17 cellular contexts compared by ENCODE assay signal in the genomic region with DNA sequence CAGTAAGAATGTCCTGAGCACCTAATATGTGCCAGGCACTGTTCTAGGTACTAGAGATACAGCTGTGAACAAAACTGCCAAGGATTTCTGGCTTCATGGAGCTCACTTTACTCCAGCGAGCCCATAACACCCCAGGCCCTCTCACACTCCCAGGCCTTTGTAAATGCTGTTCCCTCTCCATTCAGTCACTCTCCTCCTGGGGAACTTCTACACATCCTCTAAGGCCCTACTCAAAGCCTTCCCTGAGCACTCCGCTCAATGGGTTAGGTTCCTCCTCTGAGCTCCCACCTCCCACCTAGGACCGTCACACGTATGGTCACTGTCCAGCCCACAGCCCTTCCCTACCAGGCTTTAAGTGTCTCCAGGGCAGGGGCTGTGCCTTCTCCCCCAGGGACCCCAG. TPM values are rescaled to one million over a fixed set of nuclear protein-coding genes. Genes with fewer than 3 reads are reported as not detected.
A peak's percentile ranks its signal among the peaks of the same experiment; 100 is the strongest.
DNase-seq lines count a peak whose midpoint lies in the region; ATAC-seq and TF ChIP-seq lines count a peak whose summit lies in the region.
"Had no signal": no experiment of that assay in that cellular context is flagged by ENCODE, and none has a peak within 500 bp of the region (broad histone marks: within the 10 kb centered on the region; RNA-seq: fewer than 3 reads in every experiment).

No MANE protein-coding gene starts in this region.

- DNase-seq in activated naive CD4-positive, alpha-beta T cell treated with Interleukin-2 at 50 U/mL for 16 hours, result no peak
- DNase-seq in testis, result no peak
- DNase-seq in left lung, result no peak
- DNase-seq: activated CD8-positive, alpha-beta memory T cell treated with anti-CD3 and anti-CD28 coated beads, Interleukin-2, amount 50 U/mL, for 4 hours; COR-L47; left colon; naive B cell; NCI-H2227 treated with DMSO at 0.1 percent for 48 hours; stimulated activated CD4-positive, alpha-beta T cell treated with anti-CD3 and anti-CD28 coated beads, Interleukin-2, amount 100 ng/mL, for 24 hours had no signal

- H3K27ac ChIP-seq in mesodermal cell (ENCODE audit: low read depth, low read length, severe bottlenecking) (peak overlapping the region; percentile 90), testis (peak overlapping the region; percentile 26 to 68), left lung (no peak overlapping the region)

- no peak overlapping the region for H3K4me3 Mint-ChIP-seq in activated naive CD4-positive, alpha-beta T cell treated with anti-CD3 and anti-CD28 coated beads, Interleukin-2, amount 50 U/mL, for 24 hours
- peak overlapping the region; percentile 2 for H3K4me3 Mint-ChIP-seq in activated naive CD8-positive, alpha-beta T cell
- H3K4me3 Mint-ChIP-seq: GM23338 had no signal

- H3K4me3 ChIP-seq in mesodermal cell (ENCODE audit: extremely low read depth, insufficient read depth, low read length, poor library complexity, severe bottlenecking), result no peak overlapping the region
- no peak overlapping the region for H3K4me3 ChIP-seq in testis
- no peak overlapping the region for H3K4me3 ChIP-seq in left lung
- H3K4me3 ChIP-seq: GM23338, K562 had no signal

- H3K27ac Mint-ChIP-seq in activated naive CD4-positive, alpha-beta T cell treated with anti-CD3 and anti-CD28 coated beads, Interleukin-2, amount 50 U/mL, for 24 hours, result peak overlapping the region; percentile 19
- peak overlapping the region; percentile 5 for H3K27ac Mint-ChIP-seq in activated naive CD8-positive, alpha-beta T cell
- H3K27ac Mint-ChIP-seq: GM23338 had no signal

- H3K27me3 ChIP-seq in testis (no peaks in the 10 kb centered on the region), left lung (no peaks in the 10 kb centered on the region)

- H3K4me1 Mint-ChIP-seq in activated naive CD4-positive, alpha-beta T cell treated with anti-CD3 and anti-CD28 coated beads, Interleukin-2, amount 50 U/mL, for 24 hours, result peaks cover 48% of the 10 kb centered on the region
- H3K4me1 Mint-ChIP-seq in activated naive CD8-positive, alpha-beta T cell (ENCODE audit: low read depth), result peaks cover 50% of the 10 kb centered on the region

- intact Hi-C loops in testis (cut with DNase I; ENCODE audit: low total_unique reads), result no loop called here
- intact Hi-C loops in left lung (cut with DNase I), result no loop called here

- H3K27me3 Mint-ChIP-seq in activated naive CD4-positive, alpha-beta T cell treated with anti-CD3 and anti-CD28 coated beads, Interleukin-2, amount 50 U/mL, for 24 hours, result no peaks in the 10 kb centered on the region
- H3K27me3 Mint-ChIP-seq in activated naive CD8-positive, alpha-beta T cell, result no peaks in the 10 kb centered on the region
- H3K27me3 Mint-ChIP-seq: naive B cell had no signal

- ATAC-seq in HG02973 (IDR thresholded peaks at IDR 0.05; ENCODE audit: unreplicated experiment), result no peak
- no peak for ATAC-seq in HG02763 (IDR thresholded peaks at IDR 0.05; ENCODE audit: unreplicated experiment)
- ATAC-seq in left lung, result no peak
- ATAC-seq: left colon had no signal

- WGBS in mesodermal cell (ENCODE audit: insufficient coverage in 2 of 2), 2 experiments, result 96 to 97% methylated on average over 2 to 4 of the region's 4 CpGs
- WGBS in testis, 2 donors, result 73 to 78% methylated on average over 4 of the region's 4 CpGs

- TF ChIP-seq POLR2A in testis (IDR thresholded peaks at IDR 0.05), result no peak

- peaks cover 2% of the 10 kb centered on the region for H3K36me3 Mint-ChIP-seq in activated naive CD4-positive, alpha-beta T cell treated with anti-CD3 and anti-CD28 coated beads, Interleukin-2, amount 50 U/mL, for 24 hours
- H3K36me3 Mint-ChIP-seq in activated naive CD8-positive, alpha-beta T cell, result peaks cover 6% of the 10 kb centered on the region

- H3K9me3 Mint-ChIP-seq in activated naive CD4-positive, alpha-beta T cell treated with anti-CD3 and anti-CD28 coated beads, Interleukin-2, amount 50 U/mL, for 24 hours, result no peaks in the 10 kb centered on the region
- H3K9me3 Mint-ChIP-seq in activated naive CD8-positive, alpha-beta T cell (ENCODE audit: low read depth), result no peaks in the 10 kb centered on the region
- H3K9me3 Mint-ChIP-seq: GM23338, naive B cell had no signal

- no peaks in the 10 kb centered on the region for H3K9me3 ChIP-seq in mesodermal cell (ENCODE audit: control insufficient read depth, low read length)
- H3K9me3 ChIP-seq in testis, result no peaks in the 10 kb centered on the region
- no peaks in the 10 kb centered on the region for H3K9me3 ChIP-seq in left lung

- H3K4me1 ChIP-seq in mesodermal cell (ENCODE audit: control insufficient read depth, insufficient read depth, low read length, poor library complexity, severe bottlenecking) (peaks cover 41% of the 10 kb centered on the region), testis (peaks cover 58% of the 10 kb centered on the region), left lung (peaks cover 5 to 28% of the 10 kb centered on the region in 2 donors)

- peaks cover 14% of the 10 kb centered on the region for H3K36me3 ChIP-seq in mesodermal cell (ENCODE audit: control insufficient read depth, insufficient read depth, low read length)
- H3K36me3 ChIP-seq in testis (ENCODE audit: low read depth, missing control alignments), result no peaks in the 10 kb centered on the region
- H3K36me3 ChIP-seq in left lung, result peaks cover 0 to 9% of the 10 kb centered on the region in 2 donors

- no peak for TF ChIP-seq CTCF in testis (IDR thresholded peaks at IDR 0.05)
- TF ChIP-seq CTCF in left lung (IDR thresholded peaks at IDR 0.05), result no peak

RNA-seq across cellular contexts. Expression of gene SEMA7A, which starts 27.2 kb away (rescaled TPM):
- polyA plus RNA-seq in mesodermal cell (2013, experiment 1 of 2), result 15.7 TPM
- 13.1 TPM for polyA plus RNA-seq in mesodermal cell (2013, experiment 2 of 2)
- total RNA-seq in testis (100 to 1,000 TPM; 217 to 220 TPM), left lung (1 to 10 TPM; 4.7 to 7.8 TPM)
- 80.7 TPM for polyA plus RNA-seq in testis (ENCODE audit: insufficient read depth, low read depth, low replicate concordance)

RNA-seq across cellular contexts. Expression of gene CYP11A1, which starts 39.1 kb away (rescaled TPM):
- polyA plus RNA-seq in mesodermal cell (2013, experiment 1 of 2), result 2.9 TPM
- polyA plus RNA-seq in mesodermal cell (2013, experiment 2 of 2), result 3.2 TPM
- total RNA-seq in testis, result 10 to 100 TPM; 74.3 to 76.4 TPM
- 76.2 TPM for polyA plus RNA-seq in testis (ENCODE audit: insufficient read depth, low read depth, low replicate concordance)
- under 1 TPM; 0.34 to 0.64 TPM for total RNA-seq in left lung
- total RNA-seq: A673 had no signal

RNA-seq across cellular contexts. Expression of gene UBL7, which starts 54.4 kb away (rescaled TPM):
- 71.6 TPM for polyA plus RNA-seq in mesodermal cell (2013, experiment 1 of 2)
- 57.7 TPM for polyA plus RNA-seq in mesodermal cell (2013, experiment 2 of 2)
- total RNA-seq in testis (10 to 100 TPM; 61.9 to 70.6 TPM), left lung (10 to 100 TPM; 32.7 to 42.6 TPM)
- 104 TPM for polyA plus RNA-seq in testis (ENCODE audit: insufficient read depth, low read depth, low replicate concordance)

Comparison
In these comparisons a context has a peak if more than half of its experiments do, and no peak if none do; other contexts are left out.
1. H3K27ac ChIP-seq: peak in mesodermal cell (single experiment) and testis (2 of 2); none in left lung (0 of 2).
2. RNA of gene SEMA7A, which starts 27.2 kb away (total RNA-seq): 217 to 220 TPM in testis; 4.7 to 7.8 TPM in left lung; every median in the first group is over 10 times any median in the second.
3. RNA of gene CYP11A1, which starts 39.1 kb away (total RNA-seq): 74.3 to 76.4 TPM in testis; 0.34 to 0.64 TPM in left lung; every median in the first group is over 10 times any median in the second.